18 cellular contexts compared by ENCODE assay signal in genomic region chr17:81179861-81180260, GRCh38. TPM values are rescaled to one million over a fixed set of nuclear protein-coding genes. Genes with fewer than 3 reads are reported as not detected.
DNase-seq lines count a peak whose midpoint lies in the region; ATAC-seq and TF ChIP-seq lines count a peak whose summit lies in the region.
"Had no signal": no experiment of that assay in that cellular context is flagged by ENCODE, and none has a peak within 500 bp of the region (broad histone marks: within the 10 kb centered on the region; RNA-seq: fewer than 3 reads in every experiment).

No MANE protein-coding gene starts in this region.

- H3K4me3 Mint-ChIP-seq in neural crest cell = no peak overlapping the region
- H3K4me3 Mint-ChIP-seq: CD4-positive, alpha-beta T cell had no signal

- peak overlapping the region; percentile 27 for H3K27ac Mint-ChIP-seq in neural crest cell (ENCODE audit: unreplicated experiment)
- H3K27ac Mint-ChIP-seq: CD4-positive, alpha-beta T cell had no signal

- H3K27me3 Mint-ChIP-seq in neural crest cell (ENCODE audit: low read depth) = peaks cover 4% of the 10 kb centered on the region
- H3K27me3 Mint-ChIP-seq: CD4-positive, alpha-beta T cell had no signal

- H3K36me3 ChIP-seq in heart left ventricle = no peaks in the 10 kb centered on the region
- no peaks in the 10 kb centered on the region for H3K36me3 ChIP-seq in left ventricle myocardium inferior
- no peaks in the 10 kb centered on the region for H3K36me3 ChIP-seq in BLaER1
- no peaks in the 10 kb centered on the region for H3K36me3 ChIP-seq in SJCRH30

- no peak overlapping the region for H3K27ac ChIP-seq in heart left ventricle
- H3K27ac ChIP-seq in left ventricle myocardium inferior (replicated peaks) = no peak overlapping the region
- H3K27ac ChIP-seq in BLaER1 = peak overlapping the region; percentile 65
- H3K27ac ChIP-seq in SJCRH30 = no peak overlapping the region
- H3K27ac ChIP-seq: HL-60 had no signal

- no peak for TF ChIP-seq POLR2A in heart left ventricle (IDR thresholded peaks at IDR 0.05)

- peaks cover 0 to 6% (median 0%) of the 10 kb centered on the region in 9 donors for H3K27me3 ChIP-seq in heart left ventricle
- H3K27me3 ChIP-seq in left ventricle myocardium inferior (ENCODE audit: low read depth) = peaks cover 29% of the 10 kb centered on the region
- peaks cover 9% of the 10 kb centered on the region; the same call in 1 of the 2 replicates for H3K27me3 ChIP-seq in BLaER1
- peaks cover 5% of the 10 kb centered on the region; the same call in 1 of the 2 replicates for H3K27me3 ChIP-seq in SJCRH30

- peak overlapping the region; percentile 48 for H3K9ac ChIP-seq in BLaER1

- peak overlapping the region; percentile 91 for H3K4me2 ChIP-seq in BLaER1

- peaks cover 0 to 10% (median 0%) of the 10 kb centered on the region in 12 donors for H3K9me3 ChIP-seq in heart left ventricle
- peaks cover 12% of the 10 kb centered on the region for H3K9me3 ChIP-seq in left ventricle myocardium inferior (replicated peaks)
- H3K9me3 ChIP-seq in BLaER1 = peaks cover 8% of the 10 kb centered on the region
- H3K9me3 ChIP-seq in SJCRH30 (replicated peaks) = peaks cover 5% of the 10 kb centered on the region

- intact Hi-C loops in heart left ventricle (cut with DNase I) = no loop called here
- intact Hi-C loops in left ventricle myocardium inferior (cut with micrococcal nuclease) = no loop called here

- ATAC-seq in heart left ventricle = peak in 3 of 4 donors; percentile 32 to 64 (median 53)
- no peak for ATAC-seq in HG02588 (IDR thresholded peaks at IDR 0.05; ENCODE audit: unreplicated experiment)

- peaks cover 0 to 6% (median 0%) of the 10 kb centered on the region in 12 donors for H3K4me1 ChIP-seq in heart left ventricle
- H3K4me1 ChIP-seq in left ventricle myocardium inferior = peaks cover 9% of the 10 kb centered on the region
- peaks cover 43% of the 10 kb centered on the region for H3K4me1 ChIP-seq in BLaER1
- H3K4me1 ChIP-seq in SJCRH30 = peaks cover 25% of the 10 kb centered on the region

- H4K20me1 ChIP-seq in BLaER1 = peaks cover 10% of the 10 kb centered on the region; the same call in 1 of the 2 replicates

- 0 to 29% (median 24%) methylated on average over 5 to 12 of the region's 12 CpGs for WGBS in heart left ventricle, 4 donors

- TF ChIP-seq CTCF in heart left ventricle (IDR thresholded peaks at IDR 0.05) (no peak), left ventricle myocardium inferior (IDR thresholded peaks at IDR 0.05; ENCODE audit: borderline replicate concordance) (no peak), neural crest cell (conservative IDR thresholded peaks at IDR 0.05) (no peak)

- peaks cover 5% of the 10 kb centered on the region for H3K9me3 Mint-ChIP-seq in neural crest cell
- H3K9me3 Mint-ChIP-seq: CD4-positive, alpha-beta T cell had no signal

- H3K36me3 Mint-ChIP-seq in neural crest cell (ENCODE audit: low read depth) = peaks cover 2% of the 10 kb centered on the region

- peaks cover 6% of the 10 kb centered on the region for H3K4me1 Mint-ChIP-seq in neural crest cell

- no peak overlapping the region for H3K4me3 ChIP-seq in heart left ventricle
- H3K4me3 ChIP-seq in left ventricle myocardium inferior = no peak overlapping the region
- no peak overlapping the region for H3K4me3 ChIP-seq in BLaER1
- no peak overlapping the region; the same call in 1 of the 2 replicates for H3K4me3 ChIP-seq in SJCRH30

- DNase-seq in heart left ventricle = no peak
- DNase-seq in left ventricle myocardium inferior = no peak
- peak; percentile 71 to 72 for DNase-seq in SJCRH30
- no peak for DNase-seq in neural crest cell (ENCODE audit: low read depth, low spot score)
- no peak for DNase-seq in NCI-H187 (lab: John Stamatoyannopoulos, UW)
- no peak for DNase-seq in NCI-H774 (lab: John Stamatoyannopoulos, UW)
- DNase-seq: 8988T; AML-193; C1 segment of cervical spinal cord; CD4-positive, alpha-beta T cell; DMS79; EL; HCEC 1CT; IMR-90 had no signal

RNA-seq across cellular contexts. Expression of gene AATK, which starts 13.8 kb away (rescaled TPM):
- total RNA-seq in heart left ventricle (10 to 100 TPM in 2 of 9 donors, 1 to 10 TPM in 7; 3.6 to 12.0 (median 9.6) TPM), left ventricle myocardium inferior (2.3 TPM), neural crest cell (6.0 and 6.7 TPM in 2 replicates)
- 1 to 10 TPM; 1.3 to 3.9 TPM for polyA plus RNA-seq in heart left ventricle
- 24.0 and 24.2 TPM in 2 replicates for total RNA-seq in SJCRH30 (2014; rRNA removed; shearing (Covaris generic))

RNA-seq across cellular contexts. Expression of gene PVALEF, which starts 14.6 kb away (rescaled TPM):
- total RNA-seq in heart left ventricle (not detected), left ventricle myocardium inferior (not detected), neural crest cell (not detected in 2 replicates)
- polyA plus RNA-seq in heart left ventricle = not detected
- 0.43 and 0.61 TPM in 2 replicates for total RNA-seq in SJCRH30 (2014; rRNA removed; shearing (Covaris generic))
- total RNA-seq: CD4-positive, alpha-beta T cell; H4; IMR-90 had no signal
- polyA plus RNA-seq: IMR-90 had no signal

RNA-seq across cellular contexts. Expression of gene CEP131, which starts 42.9 kb away (rescaled TPM):
- total RNA-seq in heart left ventricle (10 to 100 TPM in 3 of 9 donors, 1 to 10 TPM in 6; 7.0 to 15.8 (median 8.9) TPM), left ventricle myocardium inferior (7.6 TPM), neural crest cell (40.7 and 42.5 TPM in 2 replicates)
- polyA plus RNA-seq in heart left ventricle = 10 to 100 TPM in 1 of 2 donors, 1 to 10 TPM in 1; 8.0 to 14.7 TPM
- 31.5 and 33.0 TPM in 2 replicates for total RNA-seq in SJCRH30 (2014; rRNA removed; shearing (Covaris generic))

RNA-seq across cellular contexts. Expression of gene TEPSIN, which starts 59.0 kb away (rescaled TPM):
- total RNA-seq in heart left ventricle (10 to 100 TPM in 5 of 9 donors, 1 to 10 TPM in 4; 6.8 to 16.0 (median 10.2) TPM), left ventricle myocardium inferior (15.9 TPM), neural crest cell (36.9 and 40.4 TPM in 2 replicates)
- polyA plus RNA-seq in heart left ventricle = 10 to 100 TPM; 12.4 to 14.4 TPM
- 21.5 and 29.3 TPM in 2 replicates for total RNA-seq in SJCRH30 (2014; rRNA removed; shearing (Covaris generic))

RNA-seq across cellular contexts. Expression of gene NDUFAF8, which starts 59.3 kb away (rescaled TPM):
- total RNA-seq in heart left ventricle (10 to 100 TPM; 31.8 to 77.1 (median 50.2) TPM), left ventricle myocardium inferior (61.5 TPM), neural crest cell (54.5 and 68.2 TPM in 2 replicates)
- 10 to 100 TPM; 26.7 to 51.9 TPM for polyA plus RNA-seq in heart left ventricle
- 129 and 132 TPM in 2 replicates for total RNA-seq in SJCRH30 (2014; rRNA removed; shearing (Covaris generic))

Comparison
In these comparisons a context has a peak if more than half of its experiments do, and no peak if none do; other contexts are left out.
1. DNase-seq: peak in SJCRH30 (2 of 2); none in heart left ventricle (0 of 5), left ventricle myocardium inferior (single experiment), neural crest cell (single experiment), NCI-H187 (0 of 2) and NCI-H774 (single experiment).